In the genomic region with DNA sequence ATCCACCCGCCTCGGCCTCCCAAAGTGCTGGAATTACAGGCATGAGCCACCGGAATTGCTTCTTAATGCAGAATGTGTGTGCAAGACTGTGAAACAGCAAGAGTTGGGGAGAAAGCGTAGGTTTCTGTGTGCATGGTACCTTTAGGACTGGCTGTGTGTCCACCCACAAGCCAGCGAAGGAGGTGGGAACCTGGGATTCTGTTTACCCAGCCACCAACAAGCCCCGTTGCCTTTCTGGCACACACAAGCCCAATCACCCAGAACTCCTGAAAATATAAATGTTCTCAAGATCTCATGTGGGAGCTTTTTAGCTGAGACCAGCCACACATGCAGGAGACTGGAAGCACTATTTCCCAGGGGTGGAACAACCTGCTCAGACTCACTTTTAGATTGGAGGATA, we compare ENCODE assay signal across 33 cellular contexts.
"Had no signal": no experiment of that assay in that cellular context is flagged by ENCODE, and none has a peak within 500 bp of the region (broad histone marks: within the 10 kb centered on the region; RNA-seq: fewer than 3 reads in every experiment).

No MANE protein-coding gene starts in this region.

- H3K27me3 ChIP-seq: brain microvascular endothelial cell, gastroesophageal sphincter, heart left ventricle had no signal

- FAIRE-seq: astrocyte, colon had no signal

- H3K9me3 Mint-ChIP-seq: activated CD8-positive, alpha-beta T cell treated with anti-CD3 and anti-CD28 coated beads for 36 hours; activated T-cell treated with anti-CD3 and anti-CD28 coated beads, Interleukin-2, amount 50 U/mL, for 4 hours; activated T-helper 17 cell treated with anti-CD3 and anti-CD28 coated beads, Interleukin-2, amount 50 U/mL, for 72 hours; effector memory CD8-positive, alpha-beta T cell; T-helper 2 cell treated with Interferon-gamma antibody and Interleukin-4, amounts not matched to agents 5 μg/mL and 100 μg/mL, for 36 hours had no signal

- ATAC-seq: activated CD4-positive, CD25-positive, alpha-beta regulatory T cell treated with anti-CD3 and anti-CD28 coated beads, Interleukin-2, amount 50 U/mL, for 24 hours; activated CD8-positive, alpha-beta T cell treated with anti-CD3 and anti-CD28 coated beads for 36 hours; activated T-cell treated with anti-CD3 and anti-CD28 coated beads, Interleukin-2, amount 50 U/mL, for 4 hours; activated T-helper 17 cell treated with anti-CD3 and anti-CD28 coated beads, Interleukin-2, amount 50 U/mL, for 72 hours; effector memory CD8-positive, alpha-beta T cell; gastroesophageal sphincter; heart left ventricle; T-helper 17 cell had no signal

- H3K27ac Mint-ChIP-seq: activated B cell treated with CpG ODN at 0.5 μM for 24 hours; activated CD8-positive, alpha-beta T cell treated with anti-CD3 and anti-CD28 coated beads for 36 hours; activated naive CD8-positive, alpha-beta T cell; activated T-helper 17 cell treated with anti-CD3 and anti-CD28 coated beads, Interleukin-2, amount 50 U/mL, for 72 hours; T-helper 17 cell; T-helper 2 cell treated with Interferon-gamma antibody and Interleukin-4, amounts not matched to agents 5 μg/mL and 100 μg/mL, for 36 hours had no signal

- H3K27me3 Mint-ChIP-seq: activated CD8-positive, alpha-beta T cell treated with anti-CD3 and anti-CD28 coated beads for 36 hours; activated naive CD8-positive, alpha-beta T cell had no signal

- H3K4me3 ChIP-seq: esophagus squamous epithelium, gastroesophageal sphincter, heart left ventricle had no signal

- H3K36me3 Mint-ChIP-seq: activated naive CD8-positive, alpha-beta T cell had no signal

- H3K4me3 Mint-ChIP-seq: activated B cell treated with CpG ODN at 0.5 μM for 24 hours; activated CD8-positive, alpha-beta T cell treated with anti-CD3 and anti-CD28 coated beads for 36 hours; activated naive CD8-positive, alpha-beta T cell; activated T-cell treated with anti-CD3 and anti-CD28 coated beads, Interleukin-2, amount 50 U/mL, for 4 hours; activated T-helper 17 cell treated with anti-CD3 and anti-CD28 coated beads, Interleukin-2, amount 50 U/mL, for 72 hours; effector memory CD8-positive, alpha-beta T cell; T-helper 17 cell; T-helper 2 cell treated with Interferon-gamma antibody and Interleukin-4, amounts not matched to agents 5 μg/mL and 100 μg/mL, for 36 hours had no signal

- H3K27ac ChIP-seq: brain microvascular endothelial cell, esophagus squamous epithelium, gastroesophageal sphincter, heart left ventricle, WERI-Rb-1 had no signal

- H3K36me3 ChIP-seq: brain microvascular endothelial cell, esophagus squamous epithelium, gastroesophageal sphincter, heart left ventricle, WERI-Rb-1 had no signal

- DNase-seq: activated B cell treated with CpG ODN at 0.5 μM for 24 hours; activated CD4-positive, alpha-beta T cell treated with anti-CD3 and anti-CD28 coated beads for 48 hours; activated CD4-positive, alpha-beta T cell treated with anti-CD3 and anti-CD28 coated beads, Interleukin-2, amount 50 U/mL, for 1 hour; activated CD4-positive, alpha-beta T cell treated with anti-CD3 and anti-CD28 coated beads, Interleukin-2, amount 50 U/mL, for 48 hours; activated CD8-positive, alpha-beta memory T cell treated with anti-CD3 and anti-CD28 coated beads for 24 hours; activated CD8-positive, alpha-beta T cell treated with anti-CD3 and anti-CD28 coated beads for 36 hours; activated effector memory CD4-positive, alpha-beta T cell treated with Interleukin-2 at 50 U/mL for 16 hours; activated gamma-delta T cell treated with Interleukin-2 at 50 U/mL for 16 hours; activated naive CD4-positive, alpha-beta T cell treated with anti-CD3 and anti-CD28 coated beads, Interleukin-2, amount 50 U/mL, for 16 hours; activated naive CD4-positive, alpha-beta T cell treated with Interleukin-2 at 50 U/mL for 16 hours; activated T-cell treated with anti-CD3 and anti-CD28 coated beads, Interleukin-2, amount 50 U/mL, for 4 hours; amniotic stem cell; brain microvascular endothelial cell; caudate nucleus; cortex of kidney; dermis blood vessel endothelial cell; effector CD4-positive, alpha-beta T cell; effector memory CD8-positive, alpha-beta T cell; erythroblast; esophagus squamous epithelium; foreskin melanocyte; heart left ventricle; T-helper 1 cell; T-helper 17 cell; T1000; WERI-Rb-1 had no signal

- H3K9me3 ChIP-seq: esophagus squamous epithelium had no signal
